20 cellular contexts compared by ENCODE assay signal in the genomic region with DNA sequence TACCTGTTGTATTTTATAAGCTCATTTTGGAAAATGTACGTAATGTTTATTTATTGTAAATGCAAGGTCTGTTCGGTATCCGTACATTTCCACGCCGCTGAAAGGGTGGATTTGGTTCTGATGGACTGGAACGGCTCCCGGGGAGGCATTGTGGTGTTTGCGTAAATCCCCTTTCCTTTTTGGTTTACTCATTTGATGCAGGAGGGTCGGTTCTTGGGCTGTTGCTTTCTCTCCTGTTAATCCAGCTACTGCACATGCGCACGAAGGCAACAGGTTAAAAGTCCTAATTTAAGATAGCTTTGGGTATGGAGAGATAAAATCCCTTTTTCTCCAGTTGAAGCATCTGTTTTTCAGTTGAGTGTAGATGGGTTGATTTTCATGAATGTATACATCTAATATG.
"Had no signal": no experiment of that assay in that cellular context is flagged by ENCODE, and none has a peak within 500 bp of the region (broad histone marks: within the 10 kb centered on the region; RNA-seq: fewer than 3 reads in every experiment).

No MANE protein-coding gene starts in this region.

- H3K36me3 ChIP-seq: prostate gland, suprapubic skin had no signal

- H3K4me1 ChIP-seq: prostate gland, suprapubic skin had no signal

- H3K9me3 Mint-ChIP-seq: activated naive CD4-positive, alpha-beta T cell treated with anti-CD3 and anti-CD28 coated beads, Interleukin-2, amount 50 U/mL, for 24 hours; activated T-cell treated with anti-CD3 and anti-CD28 coated beads, Interleukin-2, amount 50 U/mL, for 72 hours; natural killer cell; stimulated activated naive CD8-positive, alpha-beta T cell treated with anti-CD3 and anti-CD28 coated beads, Interleukin-15, amount 100 ng/mL, for 72 hours had no signal

- H3K27ac Mint-ChIP-seq: activated naive CD4-positive, alpha-beta T cell treated with anti-CD3 and anti-CD28 coated beads, Interleukin-2, amount 50 U/mL, for 24 hours; activated T-cell treated with anti-CD3 and anti-CD28 coated beads, Interleukin-2, amount 50 U/mL, for 72 hours; natural killer cell had no signal

- ATAC-seq: activated CD4-positive, CD25-positive, alpha-beta regulatory T cell treated with anti-CD3 and anti-CD28 coated beads, Interleukin-2, amount 50 U/mL, for 24 hours; activated T-cell treated with anti-CD3 and anti-CD28 coated beads, Interleukin-2, amount 50 U/mL, for 72 hours; left lobe of liver; natural killer cell; right cardiac atrium; stimulated activated naive CD8-positive, alpha-beta T cell treated with anti-CD3 and anti-CD28 coated beads, Interleukin-15, amount 100 ng/mL, for 72 hours had no signal

- H3K27me3 Mint-ChIP-seq: activated naive CD4-positive, alpha-beta T cell treated with anti-CD3 and anti-CD28 coated beads, Interleukin-2, amount 50 U/mL, for 24 hours; stimulated activated naive CD8-positive, alpha-beta T cell treated with anti-CD3 and anti-CD28 coated beads, Interleukin-15, amount 100 ng/mL, for 72 hours had no signal

- FAIRE-seq: astrocyte, keratinocyte had no signal

- H3K4me3 ChIP-seq: hepatocyte, lung, prostate gland, suprapubic skin had no signal

- H3K27me3 ChIP-seq: hepatocyte, suprapubic skin had no signal

- H3K4me3 Mint-ChIP-seq: activated naive CD4-positive, alpha-beta T cell treated with anti-CD3 and anti-CD28 coated beads, Interleukin-2, amount 50 U/mL, for 24 hours; activated T-cell treated with anti-CD3 and anti-CD28 coated beads, Interleukin-2, amount 50 U/mL, for 72 hours; natural killer cell; stimulated activated naive CD8-positive, alpha-beta T cell treated with anti-CD3 and anti-CD28 coated beads, Interleukin-15, amount 100 ng/mL, for 72 hours had no signal

- H3K4me2 ChIP-seq: hepatocyte had no signal

- H3K4me1 Mint-ChIP-seq: activated naive CD4-positive, alpha-beta T cell treated with anti-CD3 and anti-CD28 coated beads, Interleukin-2, amount 50 U/mL, for 24 hours; stimulated activated naive CD8-positive, alpha-beta T cell treated with anti-CD3 and anti-CD28 coated beads, Interleukin-15, amount 100 ng/mL, for 72 hours had no signal

- H2AFZ ChIP-seq: hepatocyte had no signal

- H3K9me3 ChIP-seq: prostate gland, suprapubic skin had no signal

- H3K36me3 Mint-ChIP-seq: natural killer cell had no signal

- DNase-seq: activated CD4-positive, alpha-beta T cell treated with anti-CD3 and anti-CD28 coated beads, Interleukin-2, amount 50 U/mL, for 1 hour; activated CD8-positive, alpha-beta memory T cell treated with anti-CD3 and anti-CD28 coated beads for 24 hours; activated CD8-positive, alpha-beta memory T cell treated with anti-CD3 and anti-CD28 coated beads, Interleukin-2, amount 50 U/mL, for 48 hours; activated gamma-delta T cell; activated T-cell treated with anti-CD3 and anti-CD28 coated beads, Interleukin-2, amount 50 U/mL, for 72 hours; effector memory CD4-positive, alpha-beta T cell; natural killer cell; right cardiac atrium; stimulated activated naive CD8-positive, alpha-beta T cell treated with anti-CD3 and anti-CD28 coated beads, Interleukin-15, amount 100 ng/mL, for 72 hours; T1000; trophoblast cell had no signal

- H3K27ac ChIP-seq: hepatocyte, prostate gland, suprapubic skin had no signal

- H3K79me2 ChIP-seq: hepatocyte had no signal
